28 cellular contexts compared by ENCODE assay signal in genomic region chr16:19098173-19098572, GRCh38.
"Had no signal": no experiment of that assay in that cellular context is flagged by ENCODE, and none has a peak within 500 bp of the region (broad histone marks: within the 10 kb centered on the region; RNA-seq: fewer than 3 reads in every experiment).

No MANE protein-coding gene starts in this region.

- H3K36me3 ChIP-seq: brain microvascular endothelial cell, gastrocnemius medialis, heart left ventricle, WERI-Rb-1 had no signal

- H3K4me3 Mint-ChIP-seq: activated B cell treated with CpG ODN at 0.5 μM for 24 hours; activated CD8-positive, alpha-beta T cell treated with anti-CD3 and anti-CD28 coated beads for 36 hours; activated naive CD8-positive, alpha-beta T cell; activated T-cell treated with anti-CD3 and anti-CD28 coated beads, Interleukin-2, amount 50 U/mL, for 4 hours; activated T-helper 17 cell treated with anti-CD3 and anti-CD28 coated beads, Interleukin-2, amount 50 U/mL, for 72 hours; T-helper 17 cell; T-helper 2 cell treated with Interferon-gamma antibody and Interleukin-4, amounts not matched to agents 5 μg/mL and 100 μg/mL, for 36 hours had no signal

- H3K4me1 ChIP-seq: gastrocnemius medialis, heart left ventricle had no signal

- H3K27ac ChIP-seq: brain microvascular endothelial cell, gastrocnemius medialis, heart left ventricle, WERI-Rb-1 had no signal

- H3K4me3 ChIP-seq: gastrocnemius medialis, heart left ventricle had no signal

- H3K27ac Mint-ChIP-seq: activated B cell treated with CpG ODN at 0.5 μM for 24 hours; activated CD8-positive, alpha-beta T cell treated with anti-CD3 and anti-CD28 coated beads for 36 hours; activated naive CD8-positive, alpha-beta T cell; activated T-helper 17 cell treated with anti-CD3 and anti-CD28 coated beads, Interleukin-2, amount 50 U/mL, for 72 hours; T-helper 17 cell; T-helper 2 cell treated with Interferon-gamma antibody and Interleukin-4, amounts not matched to agents 5 μg/mL and 100 μg/mL, for 36 hours had no signal

- DNase-seq: activated B cell treated with CpG ODN at 0.5 μM for 24 hours; activated CD4-positive, alpha-beta T cell treated with anti-CD3 and anti-CD28 coated beads for 48 hours; activated CD4-positive, alpha-beta T cell treated with anti-CD3 and anti-CD28 coated beads, Interleukin-2, amount 50 U/mL, for 1 hour; activated CD4-positive, alpha-beta T cell treated with anti-CD3 and anti-CD28 coated beads, Interleukin-2, amount 50 U/mL, for 48 hours; activated CD8-positive, alpha-beta memory T cell treated with anti-CD3 and anti-CD28 coated beads for 24 hours; activated CD8-positive, alpha-beta T cell treated with anti-CD3 and anti-CD28 coated beads for 36 hours; activated effector memory CD4-positive, alpha-beta T cell treated with Interleukin-2 at 50 U/mL for 16 hours; activated gamma-delta T cell treated with Interleukin-2 at 50 U/mL for 16 hours; activated naive CD4-positive, alpha-beta T cell treated with anti-CD3 and anti-CD28 coated beads, Interleukin-2, amount 50 U/mL, for 16 hours; activated naive CD4-positive, alpha-beta T cell treated with Interleukin-2 at 50 U/mL for 16 hours; activated T-cell treated with anti-CD3 and anti-CD28 coated beads, Interleukin-2, amount 50 U/mL, for 4 hours; amniotic stem cell; anterior cingulate cortex; brain microvascular endothelial cell; effector CD8-positive, alpha-beta T cell; foreskin fibroblast; gastrocnemius medialis; glutamatergic neuron; heart left ventricle; T-helper 1 cell; T-helper 17 cell; T1000; WERI-Rb-1 had no signal

- H3K27me3 Mint-ChIP-seq: activated B cell treated with CpG ODN at 0.5 μM for 24 hours had no signal

- H3K9me3 ChIP-seq: gastrocnemius medialis had no signal

- ATAC-seq: activated CD4-positive, CD25-positive, alpha-beta regulatory T cell treated with anti-CD3 and anti-CD28 coated beads, Interleukin-2, amount 50 U/mL, for 24 hours; activated CD8-positive, alpha-beta T cell treated with anti-CD3 and anti-CD28 coated beads for 36 hours; activated T-cell treated with anti-CD3 and anti-CD28 coated beads, Interleukin-2, amount 50 U/mL, for 4 hours; activated T-helper 17 cell treated with anti-CD3 and anti-CD28 coated beads, Interleukin-2, amount 50 U/mL, for 72 hours; esophagus mucosa; gastrocnemius medialis; heart left ventricle; T-helper 17 cell had no signal

- H3K27me3 ChIP-seq: brain microvascular endothelial cell, gastrocnemius medialis, heart left ventricle had no signal
